9 cellular contexts compared by ENCODE assay signal in genomic region chr3:18499256-18499655, GRCh38.
DNase-seq lines count a peak whose midpoint lies in the region; ATAC-seq and TF ChIP-seq lines count a peak whose summit lies in the region.
"Had no signal": no experiment of that assay in that cellular context is flagged by ENCODE, and none has a peak within 500 bp of the region (broad histone marks: within the 10 kb centered on the region; RNA-seq: fewer than 3 reads in every experiment).

No MANE protein-coding gene starts in this region.

- no peaks in the 10 kb centered on the region for H3K9me3 Mint-ChIP-seq in activated naive CD4-positive, alpha-beta T cell treated with anti-CD3 and anti-CD28 coated beads for 36 hours
- peaks cover 7% of the 10 kb centered on the region for H3K9me3 Mint-ChIP-seq in stimulated activated naive CD8-positive, alpha-beta T cell treated with anti-CD3 and anti-CD28 coated beads, Interleukin-15, Interleukin-2, amounts not matched to agents 100 ng/mL and 50 ng/mL, for 24 hours

- no peak for TF ChIP-seq CTCF in VCaP (conservative IDR thresholded peaks at IDR 0.05)

- peaks cover 41% of the 10 kb centered on the region for H3K4me1 Mint-ChIP-seq in activated naive CD4-positive, alpha-beta T cell treated with anti-CD3 and anti-CD28 coated beads for 36 hours (ENCODE audit: low read depth)
- H3K4me1 Mint-ChIP-seq in stimulated activated naive CD8-positive, alpha-beta T cell treated with anti-CD3 and anti-CD28 coated beads, Interleukin-15, Interleukin-2, amounts not matched to agents 100 ng/mL and 50 ng/mL, for 24 hours (ENCODE audit: low read depth) = peaks cover 46% of the 10 kb centered on the region

- H3K27me3 Mint-ChIP-seq in activated naive CD4-positive, alpha-beta T cell treated with anti-CD3 and anti-CD28 coated beads for 36 hours (ENCODE audit: low read depth) = no peaks in the 10 kb centered on the region
- no peaks in the 10 kb centered on the region for H3K27me3 Mint-ChIP-seq in stimulated activated naive CD8-positive, alpha-beta T cell treated with anti-CD3 and anti-CD28 coated beads, Interleukin-15, Interleukin-2, amounts not matched to agents 100 ng/mL and 50 ng/mL, for 24 hours

- peak overlapping the region; percentile 83 for H3K27ac Mint-ChIP-seq in activated naive CD4-positive, alpha-beta T cell treated with anti-CD3 and anti-CD28 coated beads for 36 hours
- peak overlapping the region; percentile 83 for H3K27ac Mint-ChIP-seq in stimulated activated naive CD8-positive, alpha-beta T cell treated with anti-CD3 and anti-CD28 coated beads, Interleukin-15, Interleukin-2, amounts not matched to agents 100 ng/mL and 50 ng/mL, for 24 hours

- H3K4me3 Mint-ChIP-seq in activated naive CD4-positive, alpha-beta T cell treated with anti-CD3 and anti-CD28 coated beads for 36 hours = peak overlapping the region; percentile 46
- peak overlapping the region; percentile 51 for H3K4me3 Mint-ChIP-seq in stimulated activated naive CD8-positive, alpha-beta T cell treated with anti-CD3 and anti-CD28 coated beads, Interleukin-15, Interleukin-2, amounts not matched to agents 100 ng/mL and 50 ng/mL, for 24 hours

- no peaks in the 10 kb centered on the region for H3K36me3 Mint-ChIP-seq in activated naive CD4-positive, alpha-beta T cell treated with anti-CD3 and anti-CD28 coated beads for 36 hours (ENCODE audit: low read depth)
- no peaks in the 10 kb centered on the region for H3K36me3 Mint-ChIP-seq in stimulated activated naive CD8-positive, alpha-beta T cell treated with anti-CD3 and anti-CD28 coated beads, Interleukin-15, Interleukin-2, amounts not matched to agents 100 ng/mL and 50 ng/mL, for 24 hours (ENCODE audit: low read depth)

- DNase-seq in activated naive CD4-positive, alpha-beta T cell treated with anti-CD3 and anti-CD28 coated beads for 36 hours = peak; percentile 42
- no peak for DNase-seq in activated naive CD4-positive, alpha-beta T cell (lab: John Stamatoyannopoulos, UW)
- no peak for DNase-seq in dedifferentiated amniotic fluid mesenchymal stem cell (ENCODE audit: extremely low spot score)
- no peak for DNase-seq in GM19240 (ENCODE audit: insufficient read length, low spot score)
- no peak for DNase-seq in iPS-NIHi11 (ENCODE audit: low spot score)
- DNase-seq: C1 segment of cervical spinal cord had no signal

- H3K27ac ChIP-seq in VCaP = peak overlapping the region; percentile 27; the same call in 1 of the 2 replicates

- CTCF ChIA-PET in activated naive CD4-positive, alpha-beta T cell treated with anti-CD3 and anti-CD28 coated beads for 36 hours (lab: Charles Lee) = no interaction called here

- peak; percentile 47 for ATAC-seq in HG03045 (IDR thresholded peaks at IDR 0.05; ENCODE audit: unreplicated experiment)

- intact Hi-C loops in activated naive CD4-positive, alpha-beta T cell treated with anti-CD3 and anti-CD28 coated beads for 36 hours (cut with micrococcal nuclease) = loop anchor here (1.0 to 5.0 kb wide), 2 partner anchors 10 to 258 kb away; no protein-coding TSS in a partner anchor
